Comparison of ENCODE assay signal across 8 cellular contexts in the genomic region with DNA sequence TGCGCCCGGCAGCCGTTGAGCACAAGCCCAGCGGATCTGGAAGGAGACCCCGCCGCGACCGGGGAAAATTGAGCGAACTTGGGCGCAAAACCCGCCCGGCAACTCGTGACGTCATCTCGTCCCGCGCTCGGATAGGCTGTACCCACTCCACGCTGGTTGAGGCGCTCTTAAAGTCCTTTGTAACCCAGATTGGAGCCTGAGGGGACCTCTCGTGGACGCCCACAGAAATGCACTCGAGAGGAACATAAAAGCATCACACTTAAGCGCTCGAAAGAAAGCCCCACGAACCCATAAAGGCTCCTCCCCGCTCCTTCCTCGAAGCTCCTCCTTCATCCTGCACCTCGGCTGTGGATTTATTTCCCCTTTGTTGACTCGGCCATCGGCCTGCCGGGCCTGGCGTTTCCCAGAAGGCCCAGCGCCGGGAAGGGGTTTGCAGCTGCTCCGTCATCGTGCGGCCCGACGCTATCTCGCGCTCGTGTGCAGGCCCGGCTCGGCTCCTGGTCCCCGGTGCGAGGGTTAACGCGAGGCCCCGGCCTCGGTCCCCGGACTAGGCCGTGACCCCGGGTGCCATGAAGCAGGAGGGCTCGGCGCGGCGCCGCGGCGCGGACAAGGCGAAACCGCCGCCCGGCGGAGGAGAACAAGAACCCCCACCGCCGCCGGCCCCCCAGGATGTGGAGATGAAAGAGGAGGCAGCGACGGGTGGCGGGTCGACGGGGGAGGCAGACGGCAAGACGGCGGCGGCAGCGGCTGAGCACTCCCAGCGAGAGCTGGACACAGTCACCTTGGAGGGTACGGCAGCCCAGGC. TPM values are rescaled to one million over a fixed set of nuclear protein-coding genes. Genes with fewer than 3 reads are reported as not detected.
DNase-seq lines count a peak whose midpoint lies in the region; ATAC-seq and TF ChIP-seq lines count a peak whose summit lies in the region.

Gene PSMD3 (plus strand): TSS at position 406 of the 805 bp plus-strand sequence. CDS start 164 bp downstream, at position 570.

- H3K27me3 ChIP-seq in WERI-Rb-1 (ENCODE audit: insufficient read depth, low read depth, severe bottlenecking) (no peaks in the 10 kb centered on the region), mammary epithelial cell (ENCODE audit: insufficient read depth, low read length) (no peaks in the 10 kb centered on the region)

- 1% methylated on average over 25 of the region's 82 CpGs for WGBS in mammary epithelial cell (ENCODE audit: low coverage, missing lambda C conversion rate)

- intact Hi-C loops in mammary epithelial cell (cut with micrococcal nuclease): loop anchor here (1.0 to 10.0 kb wide), 9 partner anchors 17 to 436 kb away; partner anchors contain the start of gene GSDMA

- in situ Hi-C loops in mammary epithelial cell (cut with MboI; ENCODE audit: low sequenced_read_pairs in 2 of 2): no loop called here

- H3K4me3 ChIP-seq in WERI-Rb-1 (ENCODE audit: low read depth, low read length) (peak within 1 kb of the TSS; percentile 98), mammary epithelial cell (replicated peaks in 1 of 3; ENCODE audit: insufficient read depth in 1 of 3, low read depth in 2 of 3, low read length in 3 of 3) (peak within 1 kb of the TSS; percentile 73 to 97 (median 90)), iPS-18c (ENCODE audit: insufficient read depth, low read depth, low read length) (peak within 1 kb of the TSS; percentile 91), skin epidermis (peak within 1 kb of the TSS; percentile 69 to 99 (median 92))

- H3K36me3 ChIP-seq in WERI-Rb-1 (peaks cover 31% of the 10 kb centered on the region), mammary epithelial cell (ENCODE audit: insufficient read depth, low read length) (peaks cover 13% of the 10 kb centered on the region)

- H3K4me2 ChIP-seq in mammary epithelial cell (ENCODE audit: insufficient read depth, low read depth, low read length): peak within 1 kb of the TSS; percentile 91

- DNase-seq in AG08396 (ENCODE audit: low spot score) (peak; percentile 95), NCI-H2227 (lab: John Stamatoyannopoulos, UW; ENCODE audit: unreplicated experiment) (peak; percentile 99), WERI-Rb-1 (peak; percentile 100), mammary epithelial cell (peak; percentile 99)

- ATAC-seq in GM18907 (IDR thresholded peaks at IDR 0.05; ENCODE audit: unreplicated experiment): peak; percentile 90
- ATAC-seq in HG03159 (IDR thresholded peaks at IDR 0.05; ENCODE audit: unreplicated experiment): peak; percentile 95

- TSS peak; percentile 10 for BruUV-seq in mammary epithelial cell (replicated peaks; lab: Mats Ljungman, UMichigan)

- H3K27ac ChIP-seq in WERI-Rb-1: peak within 1 kb of the TSS; percentile 94
- H3K27ac ChIP-seq in mammary epithelial cell (ENCODE audit: insufficient read depth, low read depth, low read length): peak within 1 kb of the TSS; percentile 90
- H3K27ac ChIP-seq in skin epidermis: peak within 1 kb of the TSS; percentile 88 to 100 (median 98)

- no peaks in the 10 kb centered on the region for H4K20me1 ChIP-seq in mammary epithelial cell (ENCODE audit: insufficient read depth, low read length)

- H2AFZ ChIP-seq in mammary epithelial cell (ENCODE audit: low read depth, low read length): peak within 1 kb of the TSS; percentile 83

- dilution Hi-C loops in mammary epithelial cell (cut with HindIII; ENCODE audit: low sequenced_read_pairs): no loop called here

- CTCF ChIA-PET in mammary epithelial cell (lab: Charles Lee; ENCODE audit: low non-redundant PET): interaction anchor here (0.5 to 1.1 kb wide), 5 partner anchors 17 to 433 kb away, joined by 3 to 12 read pairs (median 6); no protein-coding TSS in a partner anchor

- TF ChIP-seq CTCF in WERI-Rb-1 (IDR thresholded peaks at IDR 0.05; ENCODE audit: low read depth, low read length) (peak; percentile 85), mammary epithelial cell (conservative IDR thresholded peaks at IDR 0.05 in 1 of 2, IDR thresholded peaks at IDR 0.05 in 1 of 2; ENCODE audit: extremely low read depth in 1 of 2, insufficient read depth in 1 of 2, low read depth in 1 of 2, low read length in 2 of 2) (peak; percentile 69 to 79)

- H3K9ac ChIP-seq in mammary epithelial cell (ENCODE audit: insufficient read depth, low read length): peak within 1 kb of the TSS; percentile 90

- H3K4me1 ChIP-seq in mammary epithelial cell (ENCODE audit: insufficient read depth, low read length): peaks cover 19% of the 10 kb centered on the region

- H3K9me3 ChIP-seq in WERI-Rb-1 (ENCODE audit: severe bottlenecking) (no peaks in the 10 kb centered on the region), mammary epithelial cell (replicated peaks; ENCODE audit: insufficient read depth, low read length) (no peaks in the 10 kb centered on the region), iPS-18c (ENCODE audit: control insufficient read depth, insufficient read depth, low read length) (no peaks in the 10 kb centered on the region)

- H3K79me2 ChIP-seq in mammary epithelial cell (ENCODE audit: insufficient read depth, low read length): peaks cover 47% of the 10 kb centered on the region

RNA-seq across cellular contexts. Expression of gene PSMD3, which starts in this region (rescaled TPM):
- total RNA-seq in mammary epithelial cell: 100 to 1,000 TPM; 112 to 159 TPM
- 184 TPM for polyA plus RNA-seq in mammary epithelial cell
- 160 TPM for polyA minus RNA-seq in mammary epithelial cell

Comparison
In these comparisons a context has a peak if more than half of its experiments do, and no peak if none do; other contexts are left out.
1. Peak in every context shown above with its lines: DNase-seq, ATAC-seq, H3K4me3 ChIP-seq and H3K27ac ChIP-seq.